1 cellular context compared by ENCODE assay signal in genomic region chr7:137962875-137963507, GRCh38.
TF ChIP-seq lines count a peak whose summit lies in the region.

No MANE protein-coding gene starts in this region.

TF ChIP-seq in K562, 482 proteins besides CTCF, POLR2A, EP300 and RAD21 (continued from another document and continues in another):
- TF ChIP-seq E2F4 (CRISPR knock-in tag; IDR thresholded peaks at IDR 0.05; ENCODE audit: low read depth) (no peak), NCOA2 (IDR thresholded peaks at IDR 0.05; ENCODE audit: partially characterized antibody in 2 of 2) (peak in 1 of 2 experiments; percentile 34), NR2F6 (CRISPR knock-in tag; IDR thresholded peaks at IDR 0.05) (no peak), JUNB (CRISPR knock-in tag; conservative IDR thresholded peaks at IDR 0.05) (no peak), SIX5 (IDR thresholded peaks at IDR 0.05; ENCODE audit: borderline replicate concordance in 1 of 2, insufficient read depth in 1 of 2, low read depth in 1 of 2, low read length in 2 of 2) (no peak), KDM4B (IDR thresholded peaks at IDR 0.05; ENCODE audit: borderline replicate concordance in 2 of 2, low read depth in 1 of 2) (no peak), JUND (IDR thresholded peaks at IDR 0.05; ENCODE audit: borderline replicate concordance, low read depth, low read length) (peak; percentile 97), JUND (tag; IDR thresholded peaks at IDR 0.05; ENCODE audit: borderline replicate concordance, low read depth, low read length) (peak; percentile 97; the same call in 2 of the 3 replicates), EWSR1 (IDR thresholded peaks at IDR 0.05; ENCODE audit: borderline replicate concordance, low read depth, partially characterized antibody) (no peak), DLX4 (CRISPR knock-in tag; IDR thresholded peaks at IDR 0.05) (no peak), CEBPG (CRISPR knock-in tag; IDR thresholded peaks at IDR 0.05) (no peak), CEBPG (tag; conservative IDR thresholded peaks at IDR 0.05 in 1 of 2, IDR thresholded peaks at IDR 0.05 in 1 of 2) (peak in 1 of 2 experiments; percentile 31; a peak in 1 of 4 replicates), MYNN (IDR thresholded peaks at IDR 0.05) (peak; percentile 82; the same call in 1 of the 2 replicates), MYNN (CRISPR knock-in tag; IDR thresholded peaks at IDR 0.05) (no peak), SIRT6 (IDR thresholded peaks at IDR 0.05; ENCODE audit: low read depth, low read length) (no peak), LARP7 (IDR thresholded peaks at IDR 0.05) (no peak), ZBTB1 (CRISPR knock-in tag; IDR thresholded peaks at IDR 0.05; ENCODE audit: borderline replicate concordance, low read depth) (no peak), CLOCK (CRISPR knock-in tag; IDR thresholded peaks at IDR 0.05; ENCODE audit: borderline replicate concordance) (no peak), TAF7 (tag; IDR thresholded peaks at IDR 0.05) (no peak), CGGBP1 (CRISPR knock-in tag; IDR thresholded peaks at IDR 0.05) (no peak), PHB (CRISPR knock-in tag; IDR thresholded peaks at IDR 0.05) (no peak), CHD1 (IDR thresholded peaks at IDR 0.05; ENCODE audit: low read length) (peak; percentile 27), FOXK1 (CRISPR knock-in tag; IDR thresholded peaks at IDR 0.05; ENCODE audit: borderline replicate concordance) (no peak), MAX (CRISPR knock-in tag; IDR thresholded peaks at IDR 0.05) (no peak), ZNF764 (CRISPR knock-in tag; IDR thresholded peaks at IDR 0.05; ENCODE audit: low read depth) (no peak; the same call in 1 of the 2 replicates), HNRNPL (IDR thresholded peaks at IDR 0.05; ENCODE audit: low read depth, low read length) (no peak), E4F1 (CRISPR knock-in tag; IDR thresholded peaks at IDR 0.05; ENCODE audit: borderline replicate concordance) (no peak), THRAP3 (IDR thresholded peaks at IDR 0.05; ENCODE audit: borderline replicate concordance) (no peak), WHSC1 (IDR thresholded peaks at IDR 0.05; ENCODE audit: low read length) (no peak), NFRKB (IDR thresholded peaks at IDR 0.05; ENCODE audit: low read depth) (no peak), ZNF717 (CRISPR knock-in tag; IDR thresholded peaks at IDR 0.05) (no peak), ZBTB33 (CRISPR knock-in tag; IDR thresholded peaks at IDR 0.05) (0 out of 2 replicates have a peak, but pooled peaks have one; percentile 45), ZNF512 (tag; IDR thresholded peaks at IDR 0.05) (no peak), ZSCAN29 (IDR thresholded peaks at IDR 0.05) (no peak), ZNF830 (CRISPR knock-in tag; IDR thresholded peaks at IDR 0.05) (no peak), BRD4 (IDR thresholded peaks at IDR 0.05) (no peak), ZBED1 (IDR thresholded peaks at IDR 0.05) (peak; percentile 86), RBBP5 (IDR thresholded peaks at IDR 0.05; ENCODE audit: borderline replicate concordance, insufficient read depth, low read length, poor library complexity, severe bottlenecking) (peak; percentile 64), ZNF318 (IDR thresholded peaks at IDR 0.05; ENCODE audit: borderline replicate concordance in 1 of 2, low read depth in 1 of 2) (peak; percentile 84 to 87; a peak in 3 of 4 replicates), POLR3A (IDR thresholded peaks at IDR 0.05; ENCODE audit: borderline replicate concordance, extremely low read depth, insufficient read depth, insufficient read length) (no peak), SMARCA5 (IDR thresholded peaks at IDR 0.05) (peak; percentile 47; the same call in 1 of the 2 replicates), BRCA1 (IDR thresholded peaks at IDR 0.05) (no peak), BRCA1 (CRISPR knock-in tag; IDR thresholded peaks at IDR 0.05) (no peak), ZNF561 (CRISPR knock-in tag; conservative IDR thresholded peaks at IDR 0.05) (no peak), POLR2B (IDR thresholded peaks at IDR 0.05; ENCODE audit: low read depth, partially characterized antibody) (no peak)
